17 cellular contexts compared by ENCODE assay signal in the genomic region with DNA sequence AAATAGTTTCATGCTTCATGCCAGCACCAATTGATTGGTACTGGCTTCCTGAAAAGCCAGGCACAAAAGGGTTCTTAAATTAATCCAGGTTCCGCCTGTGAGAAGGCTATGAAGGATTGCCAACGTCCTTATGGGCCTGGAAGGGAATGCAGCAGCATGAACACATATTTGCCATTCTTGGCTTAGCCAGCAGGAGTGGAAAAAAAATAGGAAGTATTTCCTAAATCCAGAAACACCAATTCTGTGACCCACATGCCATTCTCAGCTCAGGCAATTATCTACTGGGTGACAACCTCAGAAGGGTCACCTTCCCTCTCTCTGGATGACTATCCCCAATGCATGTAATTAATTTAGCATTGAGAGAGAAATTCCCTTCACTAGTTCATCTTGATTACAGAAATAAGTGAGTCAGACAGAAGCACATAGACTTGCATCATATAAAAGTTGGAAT. TPM values are rescaled to one million over a fixed set of nuclear protein-coding genes. Genes with fewer than 3 reads are reported as not detected.
A peak's percentile ranks its signal among the peaks of the same experiment; 100 is the strongest.
DNase-seq lines count a peak whose midpoint lies in the region; ATAC-seq and TF ChIP-seq lines count a peak whose summit lies in the region.
"Had no signal": no experiment of that assay in that cellular context is flagged by ENCODE, and none has a peak within 500 bp of the region (broad histone marks: within the 10 kb centered on the region; RNA-seq: fewer than 3 reads in every experiment).

No MANE protein-coding gene starts in this region.

- in situ Hi-C loops in transverse colon (cut with MboI; ENCODE audit: low pct_ligation_motif_present in 1 of 4, low pct_unique_long_range_greater_than_20kb in 1 of 4, low sequenced_read_pairs in 3 of 4) (no loop called here), gastrocnemius medialis (cut with MboI; ENCODE audit: low sequenced_read_pairs in 4 of 4) (no loop called here)

- peaks cover 63% of the 10 kb centered on the region for H3K36me3 ChIP-seq in cardiac muscle cell
- no peaks in the 10 kb centered on the region for H3K36me3 ChIP-seq in transverse colon
- peaks cover 0 to 41% of the 10 kb centered on the region in 2 donors for H3K36me3 ChIP-seq in gastrocnemius medialis
- H3K36me3 ChIP-seq: BLaER1 treated with 17β-estradiol and CSF1 and Interleukin-3, amounts not matched to agents 10 nM and 100 nM had no signal

- no peak for TF ChIP-seq POLR2A in transverse colon (IDR thresholded peaks at IDR 0.05)
- TF ChIP-seq POLR2A in gastrocnemius medialis (IDR thresholded peaks at IDR 0.05), result no peak

- intact Hi-C loops in right cardiac atrium (cut with DNase I) (no loop called here), left ventricle myocardium superior (cut with micrococcal nuclease) (no loop called here), transverse colon (cut with DNase I; ENCODE audit: low total_unique reads) (no loop called here), gastrocnemius medialis (cut with DNase I; ENCODE audit: low total_unique reads) (no loop called here)

- H3K4me1 ChIP-seq in cardiac muscle cell (ENCODE audit: low read depth) (no peaks in the 10 kb centered on the region), right cardiac atrium (ENCODE audit: control insufficient read depth, insufficient read depth, low read length) (peaks cover 5% of the 10 kb centered on the region), transverse colon (peaks cover 0 to 25% (median 3%) of the 10 kb centered on the region in 4 donors), gastrocnemius medialis (no peaks in the 10 kb centered on the region)
- H3K4me1 ChIP-seq: BLaER1 treated with 17β-estradiol and CSF1 and Interleukin-3, amounts not matched to agents 10 nM and 100 nM had no signal

- TF ChIP-seq CTCF in cardiac muscle cell (IDR thresholded peaks at IDR 0.05; ENCODE audit: low read depth, low read length) (no peak), cardiac fibroblast (IDR thresholded peaks at IDR 0.05; ENCODE audit: low read depth, low read length) (no peak), transverse colon (IDR thresholded peaks at IDR 0.05) (no peak), gastrocnemius medialis (IDR thresholded peaks at IDR 0.05 in 4 of 5, conservative IDR thresholded peaks at IDR 0.05 in 1 of 5) (no peak)

- WGBS in right cardiac atrium, result 38% methylated on average over 2 of the region's 2 CpGs
- WGBS in transverse colon (ENCODE audit: low coverage in 1 of 2), 2 donors, result 40 to 62% methylated on average over 1 to 2 of the region's 2 CpGs

- TF ChIP-seq EP300 in transverse colon (IDR thresholded peaks at IDR 0.05; ENCODE audit: low read depth), result no peak

- ATAC-seq in right cardiac atrium, result no peak
- ATAC-seq in left ventricle myocardium superior, result peak; percentile 51
- no peak for ATAC-seq in HG03342 (IDR thresholded peaks at IDR 0.05; ENCODE audit: unreplicated experiment)
- ATAC-seq in gastrocnemius medialis, result no peak
- ATAC-seq: left lobe of liver had no signal

- H3K9me3 ChIP-seq in cardiac muscle cell (ENCODE audit: low read depth) (no peaks in the 10 kb centered on the region), right cardiac atrium (ENCODE audit: control insufficient read depth, low read length) (no peaks in the 10 kb centered on the region), transverse colon (no peaks in the 10 kb centered on the region), gastrocnemius medialis (no peaks in the 10 kb centered on the region)
- H3K9me3 ChIP-seq: BLaER1 treated with 17β-estradiol and CSF1 and Interleukin-3, amounts not matched to agents 10 nM and 100 nM had no signal

- peak overlapping the region; percentile 38 for H3K27ac ChIP-seq in cardiac muscle cell
- no peak overlapping the region for H3K27ac ChIP-seq in right cardiac atrium (ENCODE audit: low read length)
- H3K27ac ChIP-seq in transverse colon, result peak overlapping the region in 3 of 4 donors; percentile 25 to 43 (median 41)
- H3K27ac ChIP-seq in gastrocnemius medialis, result no peak overlapping the region
- H3K27ac ChIP-seq: BLaER1 treated with 17β-estradiol and CSF1 and Interleukin-3, amounts not matched to agents 10 nM and 100 nM; VCaP had no signal

- peak in 1 of 2 donors; percentile 36 for DNase-seq in cardiac muscle cell (ENCODE audit: low read depth in 1 of 2, low spot score in 1 of 2)
- DNase-seq in right cardiac atrium, result no peak
- peak; percentile 17 to 47 for DNase-seq in cardiac fibroblast (ENCODE audit: low read depth in 2 of 2)
- DNase-seq in left ventricle myocardium superior, result no peak
- DNase-seq in transverse colon, result no peak
- no peak for DNase-seq in hippocampal formation (lab: John Stamatoyannopoulos, UW)
- DNase-seq in gastrocnemius medialis, result no peak
- DNase-seq: activated CD4-positive, alpha-beta memory T cell treated with anti-CD3 and anti-CD28 coated beads for 36 hours; activated T-cell treated with anti-CD3 and anti-CD28 coated beads for 4 hours; EL; NCI-H1417 treated with DMSO at 0.1 percent for 48 hours; NCI-H526; retina had no signal

- H3K27me3 ChIP-seq in cardiac muscle cell (no peaks in the 10 kb centered on the region), right cardiac atrium (ENCODE audit: control insufficient read depth, insufficient read depth) (no peaks in the 10 kb centered on the region), transverse colon (no peaks in the 10 kb centered on the region), gastrocnemius medialis (no peaks in the 10 kb centered on the region)
- H3K27me3 ChIP-seq: BLaER1 treated with 17β-estradiol and CSF1 and Interleukin-3, amounts not matched to agents 10 nM and 100 nM had no signal

- no peak overlapping the region for H3K4me3 ChIP-seq in cardiac muscle cell
- no peak overlapping the region for H3K4me3 ChIP-seq in right cardiac atrium (ENCODE audit: low read length)
- no peak overlapping the region for H3K4me3 ChIP-seq in cardiac fibroblast (replicated peaks in 1 of 2; ENCODE audit: low read depth in 2 of 2, low read length in 2 of 2)
- no peak overlapping the region for H3K4me3 ChIP-seq in transverse colon
- H3K4me3 ChIP-seq in gastrocnemius medialis, result no peak overlapping the region
- H3K4me3 ChIP-seq: BLaER1 treated with 17β-estradiol and CSF1 and Interleukin-3, amounts not matched to agents 10 nM and 100 nM had no signal

RNA-seq across cellular contexts. Expression of gene ADAMTS9, which starts 36.0 kb away (rescaled TPM):
- total RNA-seq in cardiac muscle cell (114 and 168 TPM in 2 replicates), right cardiac atrium (10 to 100 TPM in 3 of 4 donors, 1 to 10 TPM in 1; 9.8 to 53.4 (median 13.7) TPM), left ventricle myocardium superior (15.1 TPM), transverse colon (10 to 100 TPM in 2 of 4 donors, 1 to 10 TPM in 2; 6.3 to 20.1 (median 13.0) TPM), gastrocnemius medialis (10 to 100 TPM in 3 of 4 donors, 1 to 10 TPM in 1; 4.8 to 49.8 (median 13.4) TPM)
- polyA plus RNA-seq in cardiac muscle cell (60.5 and 74.9 TPM in 2 replicates), right cardiac atrium (10.1 TPM)
- total RNA-seq: activated CD4-positive, alpha-beta memory T cell treated with anti-CD3 and anti-CD28 coated beads for 36 hours had no signal

Comparison
In these comparisons a context has a peak if more than half of its experiments do, and no peak if none do; other contexts are left out.
1. H3K27ac ChIP-seq: peak in cardiac muscle cell (single experiment) and transverse colon (3 of 4); none in right cardiac atrium (single experiment) and gastrocnemius medialis (0 of 4).
2. DNase-seq: peak in cardiac fibroblast (2 of 2); none in right cardiac atrium (0 of 3), left ventricle myocardium superior (single experiment), transverse colon (single experiment), hippocampal formation (0 of 2) and gastrocnemius medialis (0 of 2).